In the genomic region with DNA sequence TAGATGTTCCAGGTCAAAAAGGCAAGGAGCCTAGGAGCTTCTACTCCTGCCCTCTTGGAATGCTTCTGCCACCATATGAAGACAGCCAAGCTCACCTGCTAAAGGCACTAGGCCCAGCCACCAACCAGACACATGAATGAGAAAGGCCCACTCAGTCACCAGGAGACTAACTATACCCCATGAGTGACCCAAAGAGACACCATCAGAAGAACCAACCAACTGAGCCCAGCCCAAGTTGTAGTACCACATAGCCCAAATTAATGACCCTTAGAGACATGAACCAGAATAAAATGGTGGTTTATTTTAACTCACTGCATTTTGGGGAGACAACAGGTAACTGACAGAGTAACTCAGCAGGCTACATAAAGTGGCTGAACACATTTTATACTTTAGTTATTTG, we compare ENCODE assay signal across 8 cellular contexts. TPM values are rescaled to one million over a fixed set of nuclear protein-coding genes. Genes with fewer than 3 reads are reported as not detected.
"Had no signal": no experiment of that assay in that cellular context is flagged by ENCODE, and none has a peak within 500 bp of the region (broad histone marks: within the 10 kb centered on the region; RNA-seq: fewer than 3 reads in every experiment).

No MANE protein-coding gene starts in this region.

- H3K27ac Mint-ChIP-seq: IgD-negative memory B cell had no signal

- H3K36me3 Mint-ChIP-seq: IgD-negative memory B cell had no signal

- H3K9ac ChIP-seq: KMS-11 had no signal

- FAIRE-seq: HTR-8/SVneo had no signal

- H3K27me3 Mint-ChIP-seq: IgD-negative memory B cell had no signal

- H3K9me3 Mint-ChIP-seq: IgD-negative memory B cell had no signal

- DNase-seq: IMR-90, KBM-7, KG1 had no signal

- H3K27ac ChIP-seq: HL-60, KMS-11 had no signal

- H3K4me1 Mint-ChIP-seq: IgD-negative memory B cell had no signal

- H3K4me3 Mint-ChIP-seq: IgD-negative memory B cell had no signal

- H3K4me2 ChIP-seq: KMS-11 had no signal

RNA-seq across cellular contexts. Expression of gene CXCL3, which starts 22.9 kb away (rescaled TPM):
- polyA plus RNA-seq: IgD-negative memory B cell had no signal

RNA-seq across cellular contexts. Expression of gene CXCL2, which starts 37.6 kb away (rescaled TPM):
- total RNA-seq: HT1080 had no signal
- polyA plus RNA-seq: IgD-negative memory B cell had no signal
